ENCODE assay signal across 11 cellular contexts in genomic region chr2:134155134-134155533, GRCh38.
DNase-seq lines count a peak whose midpoint lies in the region; ATAC-seq lines count a peak whose summit lies in the region.
"Had no signal": no experiment of that assay in that cellular context is flagged by ENCODE, and none has a peak within 500 bp of the region (broad histone marks: within the 10 kb centered on the region; RNA-seq: fewer than 3 reads in every experiment).

No MANE protein-coding gene starts in this region.

- H3K27me3 Mint-ChIP-seq in memory B cell (no peaks in the 10 kb centered on the region), immature natural killer cell (ENCODE audit: low read depth in 3 of 3) (peaks cover 0 to 2% (median 0%) of the 10 kb centered on the region in 3 donors)

- H3K4me3 Mint-ChIP-seq in memory B cell = peak overlapping the region; percentile 33
- no peak overlapping the region for H3K4me3 Mint-ChIP-seq in immature natural killer cell
- H3K4me3 Mint-ChIP-seq: endodermal cell had no signal

- peak overlapping the region; percentile 88 for H3K27ac Mint-ChIP-seq in memory B cell
- peak overlapping the region in 1 of 6 donors; percentile 31 for H3K27ac Mint-ChIP-seq in immature natural killer cell
- H3K27ac Mint-ChIP-seq: endodermal cell had no signal

- DNase-seq in memory B cell (ENCODE audit: low spot score in 2 of 2) = peak in 1 of 2 donors; percentile 36
- DNase-seq in activated CD8-positive, alpha-beta memory T cell treated with anti-CD3 and anti-CD28 coated beads, Interleukin-2, amount 50 U/mL, for 4 hours = no peak
- no peak for DNase-seq in immature natural killer cell
- DNase-seq in RPMI8226 = no peak
- DNase-seq: activated gamma-delta T cell, endodermal cell, NCI-H69, T-helper 9 cell had no signal

- peaks cover 14% of the 10 kb centered on the region for H3K36me3 Mint-ChIP-seq in memory B cell
- H3K36me3 Mint-ChIP-seq in immature natural killer cell = peaks cover 0 to 9% (median 5%) of the 10 kb centered on the region in 3 donors

- H3K9me3 Mint-ChIP-seq in memory B cell (peaks cover 3% of the 10 kb centered on the region), immature natural killer cell (no peaks in the 10 kb centered on the region)
- H3K9me3 Mint-ChIP-seq: endodermal cell had no signal

- H3K4me1 Mint-ChIP-seq in memory B cell = peaks cover 64% of the 10 kb centered on the region
- peaks cover 15 to 64% of the 10 kb centered on the region in 2 donors for H3K4me1 Mint-ChIP-seq in immature natural killer cell

- ATAC-seq in GM18870 (IDR thresholded peaks at IDR 0.05; ENCODE audit: unreplicated experiment) (peak; percentile 74), GM21576 (IDR thresholded peaks at IDR 0.05; ENCODE audit: unreplicated experiment) (peak; percentile 75), HG03342 (IDR thresholded peaks at IDR 0.05; ENCODE audit: unreplicated experiment) (peak; percentile 82), memory B cell (ENCODE audit: low read depth) (peak; percentile 73)
